Comparison of ENCODE assay signal across 1 cellular context in the genomic region with DNA sequence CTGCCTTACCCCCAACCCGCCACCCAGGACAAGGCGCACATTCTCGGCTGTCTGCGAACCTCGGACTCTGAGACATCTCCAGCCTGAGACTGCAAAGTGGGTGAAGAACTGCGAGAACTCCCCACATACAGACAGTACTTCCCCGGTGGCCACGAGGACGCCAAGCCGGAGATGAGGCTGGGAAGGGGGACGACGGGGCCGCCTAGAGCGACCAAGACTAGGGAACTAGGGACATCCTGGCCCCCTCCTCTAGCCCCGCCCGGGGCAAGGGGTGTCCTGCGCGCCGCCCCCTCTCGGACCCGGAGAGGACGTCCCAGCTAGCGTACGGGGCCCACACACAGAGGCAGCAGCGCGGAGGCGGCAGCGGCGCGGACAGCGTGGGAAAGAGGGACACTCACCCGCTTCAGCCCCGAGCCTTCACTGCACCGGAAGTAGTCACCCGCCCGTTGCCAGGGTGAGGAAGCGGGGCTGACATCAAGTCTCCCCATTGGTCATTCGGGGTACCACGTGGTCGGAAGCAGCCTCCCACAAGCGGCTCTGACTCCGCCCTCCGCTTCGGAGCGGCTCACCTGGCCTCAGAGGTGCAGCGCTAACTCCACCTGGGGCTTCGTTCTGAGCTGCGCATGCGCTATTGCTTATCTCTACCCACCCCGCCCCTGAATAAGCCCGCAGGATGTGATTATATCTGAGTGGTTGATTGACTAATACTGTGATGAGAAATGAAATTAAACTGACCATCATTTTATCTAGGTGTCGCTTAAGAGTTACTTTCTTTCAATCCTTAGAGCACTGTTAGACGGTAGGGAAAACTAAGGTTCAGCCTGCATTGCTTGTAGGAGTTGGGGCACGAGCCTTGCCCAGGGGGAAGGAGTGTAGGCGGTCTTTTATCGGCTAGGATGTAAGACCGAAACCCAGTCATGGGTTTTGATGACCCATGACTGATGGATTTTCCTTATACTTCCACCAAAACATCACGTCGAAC.
A peak's percentile ranks its signal among the peaks of the same experiment; 100 is the strongest.
TF ChIP-seq lines count a peak whose summit lies in the region.

A gene with protein sequence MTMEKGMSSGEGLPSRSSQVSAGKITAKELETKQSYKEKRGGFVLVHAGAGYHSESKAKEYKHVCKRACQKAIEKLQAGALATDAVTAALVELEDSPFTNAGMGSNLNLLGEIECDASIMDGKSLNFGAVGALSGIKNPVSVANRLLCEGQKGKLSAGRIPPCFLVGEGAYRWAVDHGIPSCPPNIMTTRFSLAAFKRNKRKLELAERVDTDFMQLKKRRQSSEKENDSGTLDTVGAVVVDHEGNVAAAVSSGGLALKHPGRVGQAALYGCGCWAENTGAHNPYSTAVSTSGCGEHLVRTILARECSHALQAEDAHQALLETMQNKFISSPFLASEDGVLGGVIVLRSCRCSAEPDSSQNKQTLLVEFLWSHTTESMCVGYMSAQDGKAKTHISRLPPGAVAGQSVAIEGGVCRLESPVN (minus strand): TSS at position 437 of the 982 bp plus-strand sequence. CDS start 8,854 bp downstream, outside the sequence.

TF ChIP-seq in HepG2, 621 proteins besides CTCF, POLR2A, EP300 and RAD21 (continued from another document and continues in another):
- TF ChIP-seq ZNF235 (CRISPR knock-in tag; IDR thresholded peaks at IDR 0.05; ENCODE audit: borderline replicate concordance) = 0 out of 2 replicates have a peak, but pooled peaks have one; percentile 63
- TF ChIP-seq ZNF275 (CRISPR knock-in tag; IDR thresholded peaks at IDR 0.05; ENCODE audit: borderline replicate concordance) = no peak; the same call in none of the 2 replicates
- TF ChIP-seq POGZ (CRISPR knock-in tag; IDR thresholded peaks at IDR 0.05) = peak; percentile 99
- TF ChIP-seq, protein P1, sequence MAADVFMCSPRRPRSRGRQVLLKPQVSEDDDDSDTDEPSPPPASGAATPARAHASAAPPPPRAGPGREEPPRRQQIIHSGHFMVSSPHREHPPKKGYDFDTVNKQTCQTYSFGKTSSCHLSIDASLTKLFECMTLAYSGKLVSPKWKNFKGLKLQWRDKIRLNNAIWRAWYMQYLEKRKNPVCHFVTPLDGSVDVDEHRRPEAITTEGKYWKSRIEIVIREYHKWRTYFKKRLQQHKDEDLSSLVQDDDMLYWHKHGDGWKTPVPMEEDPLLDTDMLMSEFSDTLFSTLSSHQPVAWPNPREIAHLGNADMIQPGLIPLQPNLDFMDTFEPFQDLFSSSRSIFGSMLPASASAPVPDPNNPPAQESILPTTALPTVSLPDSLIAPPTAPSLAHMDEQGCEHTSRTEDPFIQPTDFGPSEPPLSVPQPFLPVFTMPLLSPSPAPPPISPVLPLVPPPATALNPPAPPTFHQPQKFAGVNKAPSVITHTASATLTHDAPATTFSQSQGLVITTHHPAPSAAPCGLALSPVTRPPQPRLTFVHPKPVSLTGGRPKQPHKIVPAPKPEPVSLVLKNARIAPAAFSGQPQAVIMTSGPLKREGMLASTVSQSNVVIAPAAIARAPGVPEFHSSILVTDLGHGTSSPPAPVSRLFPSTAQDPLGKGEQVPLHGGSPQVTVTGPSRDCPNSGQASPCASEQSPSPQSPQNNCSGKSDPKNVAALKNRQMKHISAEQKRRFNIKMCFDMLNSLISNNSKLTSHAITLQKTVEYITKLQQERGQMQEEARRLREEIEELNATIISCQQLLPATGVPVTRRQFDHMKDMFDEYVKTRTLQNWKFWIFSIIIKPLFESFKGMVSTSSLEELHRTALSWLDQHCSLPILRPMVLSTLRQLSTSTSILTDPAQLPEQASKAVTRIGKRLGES (CRISPR knock-in tag; IDR thresholded peaks at IDR 0.05; ENCODE audit: borderline replicate concordance) = no peak
- TF ChIP-seq RBM22 (optimal IDR thresholded peaks at IDR 0.05; ENCODE audit: low read length) = peak; percentile 94
- TF ChIP-seq ZNF253 (CRISPR knock-in tag; IDR thresholded peaks at IDR 0.05; ENCODE audit: borderline replicate concordance) = peak; percentile 70; the same call in 1 of the 2 replicates
- no peak for TF ChIP-seq ZSCAN30 (CRISPR knock-in tag; IDR thresholded peaks at IDR 0.05)
- TF ChIP-seq SIN3B (IDR thresholded peaks at IDR 0.05; ENCODE audit: low read length) = peak; percentile 28; the same call in 1 of the 2 replicates
- TF ChIP-seq, protein P2, sequence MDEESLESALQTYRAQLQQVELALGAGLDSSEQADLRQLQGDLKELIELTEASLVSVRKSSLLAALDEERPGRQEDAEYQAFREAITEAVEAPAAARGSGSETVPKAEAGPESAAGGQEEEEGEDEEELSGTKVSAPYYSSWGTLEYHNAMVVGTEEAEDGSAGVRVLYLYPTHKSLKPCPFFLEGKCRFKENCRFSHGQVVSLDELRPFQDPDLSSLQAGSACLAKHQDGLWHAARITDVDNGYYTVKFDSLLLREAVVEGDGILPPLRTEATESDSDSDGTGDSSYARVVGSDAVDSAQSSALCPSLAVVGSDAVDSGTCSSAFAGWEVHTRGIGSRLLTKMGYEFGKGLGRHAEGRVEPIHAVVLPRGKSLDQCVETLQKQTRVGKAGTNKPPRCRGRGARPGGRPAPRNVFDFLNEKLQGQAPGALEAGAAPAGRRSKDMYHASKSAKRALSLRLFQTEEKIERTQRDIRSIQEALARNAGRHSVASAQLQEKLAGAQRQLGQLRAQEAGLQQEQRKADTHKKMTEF (CRISPR knock-in tag; IDR thresholded peaks at IDR 0.05) = peak; percentile 87
- peak in 1 of 2 experiments; percentile 75; a peak in 2 of 4 replicates for TF ChIP-seq KLF16 (CRISPR knock-in tag; IDR thresholded peaks at IDR 0.05)
- peak; percentile 67 for TF ChIP-seq TBX2 (CRISPR knock-in tag; IDR thresholded peaks at IDR 0.05; ENCODE audit: borderline replicate concordance)
- peak; percentile 95 for TF ChIP-seq PHF8 (CRISPR knock-in tag; IDR thresholded peaks at IDR 0.05)
- no peak for TF ChIP-seq XRCC5 (optimal IDR thresholded peaks at IDR 0.05; ENCODE audit: low read length)
- no peak for TF ChIP-seq SSRP1 (CRISPR knock-in tag; IDR thresholded peaks at IDR 0.05)
- no peak for TF ChIP-seq ZFP37 (CRISPR knock-in tag; IDR thresholded peaks at IDR 0.05; ENCODE audit: borderline replicate concordance)
- no peak for TF ChIP-seq FOXK2 (IDR thresholded peaks at IDR 0.05)
- TF ChIP-seq CEBPZ (IDR thresholded peaks at IDR 0.05; ENCODE audit: low read length) = no peak
- no peak for TF ChIP-seq TCF12 (IDR thresholded peaks at IDR 0.05)
- TF ChIP-seq TCF12 (CRISPR knock-in tag; IDR thresholded peaks at IDR 0.05) = no peak
- TF ChIP-seq FOXJ3 (CRISPR knock-in tag; IDR thresholded peaks at IDR 0.05; ENCODE audit: borderline replicate concordance) = no peak
- TF ChIP-seq ZNF547 (CRISPR knock-in tag; IDR thresholded peaks at IDR 0.05) = peak; percentile 98
- no peak for TF ChIP-seq NCOA2 (CRISPR knock-in tag; IDR thresholded peaks at IDR 0.05)
- no peak for TF ChIP-seq JUNB (CRISPR knock-in tag; IDR thresholded peaks at IDR 0.05; ENCODE audit: borderline replicate concordance)
- TF ChIP-seq MYC (CRISPR knock-in tag; IDR thresholded peaks at IDR 0.05; ENCODE audit: borderline replicate concordance) = peak; percentile 89
- TF ChIP-seq GPBP1L1 (CRISPR knock-in tag; IDR thresholded peaks at IDR 0.05) = no peak
- peak; percentile 96 for TF ChIP-seq RFX3 (CRISPR knock-in tag; IDR thresholded peaks at IDR 0.05)
- peak; percentile 87 for TF ChIP-seq ZBTB20 (CRISPR knock-in tag; IDR thresholded peaks at IDR 0.05; ENCODE audit: borderline replicate concordance, low read depth)
- TF ChIP-seq ZNF597 (CRISPR knock-in tag; IDR thresholded peaks at IDR 0.05) = no peak
- TF ChIP-seq ZSCAN31 (CRISPR knock-in tag; IDR thresholded peaks at IDR 0.05; ENCODE audit: low read depth) = no peak
- TF ChIP-seq MTF1 (CRISPR knock-in tag; IDR thresholded peaks at IDR 0.05) = no peak
- peak; percentile 91 for TF ChIP-seq HNF1B (CRISPR knock-in tag; IDR thresholded peaks at IDR 0.05)
- TF ChIP-seq ZSCAN25 (CRISPR knock-in tag; IDR thresholded peaks at IDR 0.05) = peak; percentile 73; the same call in 1 of the 2 replicates
- TF ChIP-seq ZNF33B (CRISPR knock-in tag; IDR thresholded peaks at IDR 0.05) = peak; percentile 98
- TF ChIP-seq, protein P3, sequence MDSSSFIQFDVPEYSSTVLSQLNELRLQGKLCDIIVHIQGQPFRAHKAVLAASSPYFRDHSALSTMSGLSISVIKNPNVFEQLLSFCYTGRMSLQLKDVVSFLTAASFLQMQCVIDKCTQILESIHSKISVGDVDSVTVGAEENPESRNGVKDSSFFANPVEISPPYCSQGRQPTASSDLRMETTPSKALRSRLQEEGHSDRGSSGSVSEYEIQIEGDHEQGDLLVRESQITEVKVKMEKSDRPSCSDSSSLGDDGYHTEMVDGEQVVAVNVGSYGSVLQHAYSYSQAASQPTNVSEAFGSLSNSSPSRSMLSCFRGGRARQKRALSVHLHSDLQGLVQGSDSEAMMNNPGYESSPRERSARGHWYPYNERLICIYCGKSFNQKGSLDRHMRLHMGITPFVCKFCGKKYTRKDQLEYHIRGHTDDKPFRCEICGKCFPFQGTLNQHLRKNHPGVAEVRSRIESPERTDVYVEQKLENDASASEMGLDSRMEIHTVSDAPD (CRISPR knock-in tag; IDR thresholded peaks at IDR 0.05) = no peak
- TF ChIP-seq, protein P4, sequence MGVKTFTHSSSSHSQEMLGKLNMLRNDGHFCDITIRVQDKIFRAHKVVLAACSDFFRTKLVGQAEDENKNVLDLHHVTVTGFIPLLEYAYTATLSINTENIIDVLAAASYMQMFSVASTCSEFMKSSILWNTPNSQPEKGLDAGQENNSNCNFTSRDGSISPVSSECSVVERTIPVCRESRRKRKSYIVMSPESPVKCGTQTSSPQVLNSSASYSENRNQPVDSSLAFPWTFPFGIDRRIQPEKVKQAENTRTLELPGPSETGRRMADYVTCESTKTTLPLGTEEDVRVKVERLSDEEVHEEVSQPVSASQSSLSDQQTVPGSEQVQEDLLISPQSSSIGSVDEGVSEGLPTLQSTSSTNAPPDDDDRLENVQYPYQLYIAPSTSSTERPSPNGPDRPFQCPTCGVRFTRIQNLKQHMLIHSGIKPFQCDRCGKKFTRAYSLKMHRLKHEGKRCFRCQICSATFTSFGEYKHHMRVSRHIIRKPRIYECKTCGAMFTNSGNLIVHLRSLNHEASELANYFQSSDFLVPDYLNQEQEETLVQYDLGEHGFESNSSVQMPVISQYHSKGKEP (CRISPR knock-in tag; IDR thresholded peaks at IDR 0.05) = no peak; the same call in 1 of the 2 replicates
- TF ChIP-seq ZNF7 (CRISPR knock-in tag; IDR thresholded peaks at IDR 0.05) = no peak
- TF ChIP-seq NFE2L1 (CRISPR knock-in tag; IDR thresholded peaks at IDR 0.05; ENCODE audit: borderline replicate concordance) = 0 out of 2 replicates have a peak, but pooled peaks have one; percentile 63
- peak; percentile 96 for TF ChIP-seq TAF1 (CRISPR knock-in tag; IDR thresholded peaks at IDR 0.05)
- no peak for TF ChIP-seq JDP2 (CRISPR knock-in tag; IDR thresholded peaks at IDR 0.05; ENCODE audit: borderline replicate concordance)
- peak; percentile 97 for TF ChIP-seq RFX1 (IDR thresholded peaks at IDR 0.05)
- no peak for TF ChIP-seq KDM1A (CRISPR knock-in tag; IDR thresholded peaks at IDR 0.05)
